In the genomic region with DNA sequence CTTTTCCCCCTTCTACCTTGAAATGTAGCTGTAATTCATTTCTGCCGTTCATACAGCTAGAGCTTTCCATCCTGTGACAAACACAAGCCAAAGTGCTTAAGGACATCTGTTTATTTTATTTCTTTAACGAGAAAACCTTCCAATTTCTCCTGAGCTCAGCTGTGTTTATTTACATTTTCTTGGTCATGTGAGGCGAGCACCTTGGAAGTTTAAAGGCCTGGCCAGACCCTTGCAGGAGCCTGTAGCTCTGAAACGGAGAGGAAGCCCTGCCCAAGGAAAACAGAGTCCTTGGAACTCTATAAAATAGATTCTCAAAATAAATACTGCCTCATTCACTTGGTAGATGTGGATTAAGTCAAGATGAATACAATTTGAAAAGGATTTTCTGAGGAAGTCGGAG, we compare ENCODE assay signal across 20 cellular contexts.
DNase-seq lines count a peak whose midpoint lies in the region; ATAC-seq and TF ChIP-seq lines count a peak whose summit lies in the region.
"Had no signal": no experiment of that assay in that cellular context is flagged by ENCODE, and none has a peak within 500 bp of the region (broad histone marks: within the 10 kb centered on the region; RNA-seq: fewer than 3 reads in every experiment).

No MANE protein-coding gene starts in this region.

- H3K4me2 ChIP-seq in neural progenitor cell (peak overlapping the region; percentile 71), osteoblast (ENCODE audit: insufficient read depth, low read length) (no peak overlapping the region)

- H3K36me3 ChIP-seq in neural progenitor cell (no peaks in the 10 kb centered on the region), osteoblast (ENCODE audit: insufficient read depth, low read length) (no peaks in the 10 kb centered on the region)
- H3K36me3 ChIP-seq: BLaER1 treated with 17β-estradiol and CSF1 and Interleukin-3, amounts not matched to agents 10 nM and 100 nM had no signal

- H3K36me3 Mint-ChIP-seq in WTC11, result peaks cover 3% of the 10 kb centered on the region
- H3K36me3 Mint-ChIP-seq in neural progenitor cell, result no peaks in the 10 kb centered on the region
- H3K36me3 Mint-ChIP-seq in type B pancreatic cell, result no peaks in the 10 kb centered on the region

- H4K20me1 ChIP-seq in neural progenitor cell (ENCODE audit: low read depth), result peaks cover 5% of the 10 kb centered on the region
- H4K20me1 ChIP-seq in osteoblast (ENCODE audit: insufficient read depth, low read length), result no peaks in the 10 kb centered on the region
- H4K20me1 ChIP-seq: BLaER1 treated with 17β-estradiol and CSF1 and Interleukin-3, amounts not matched to agents 10 nM and 100 nM had no signal

- H3K4me1 ChIP-seq in neural progenitor cell (peaks cover 25% of the 10 kb centered on the region), osteoblast (ENCODE audit: insufficient read depth, low read length) (peaks cover 15% of the 10 kb centered on the region)

- DNase-seq in WTC11 (ENCODE audit: low spot score) (no peak), coronary artery (ENCODE audit: low spot score) (no peak), neural progenitor cell (ENCODE audit: low spot score) (no peak), type B pancreatic cell (ENCODE audit: extremely low spot score, unreplicated experiment) (no peak), NCI-H748 treated with DMSO at 0.1 percent for 48 hours (lab: John Stamatoyannopoulos, UW) (no peak), NCI-H146 treated with DMSO at 0.1 percent for 48 hours (lab: John Stamatoyannopoulos, UW; ENCODE audit: unreplicated experiment) (no peak), osteoblast (ENCODE audit: insufficient read length, low spot score, missing footprints) (no peak)
- DNase-seq: activated CD4-positive, CD25-positive, alpha-beta regulatory T cell treated with anti-CD3 and anti-CD28 coated beads, Interleukin-2, amount 50 U/mL, for 72 hours; activated effector memory CD4-positive, alpha-beta T cell treated with anti-CD3 and anti-CD28 coated beads, Interleukin-2, amount 50 U/mL, for 16 hours; anterior cingulate cortex; DMS 273 treated with DMSO at 0.1 percent for 48 hours; H7; left ventricle myocardium superior; NCI-H1694 treated with DMSO at 0.1 percent for 48 hours; NCI-H510A treated with DMSO at 0.1 percent for 48 hours; posterior cingulate gyrus; SIG-M5 had no signal

- peak overlapping the region; percentile 9 to 63 for H3K27ac ChIP-seq in coronary artery
- peak overlapping the region; percentile 25 for H3K27ac ChIP-seq in neural progenitor cell
- no peak overlapping the region for H3K27ac ChIP-seq in osteoblast (ENCODE audit: low read depth, low read length)

- no peak overlapping the region for H3K4me3 Mint-ChIP-seq in WTC11
- no peak overlapping the region for H3K4me3 Mint-ChIP-seq in neural progenitor cell
- peak overlapping the region; percentile 20 for H3K4me3 Mint-ChIP-seq in type B pancreatic cell
- H3K4me3 Mint-ChIP-seq: T-helper 2 cell treated with Interferon-gamma antibody and Interleukin-4, amounts not matched to agents 5 μg/mL and 100 μg/mL, for 36 hours had no signal

- peaks cover 31% of the 10 kb centered on the region for H3F3A ChIP-seq in neural progenitor cell (ENCODE audit: low read depth)

- H3K4me3 ChIP-seq in coronary artery, result no peak overlapping the region
- H3K4me3 ChIP-seq in neural progenitor cell, result peak overlapping the region; percentile 10
- no peak overlapping the region for H3K4me3 ChIP-seq in osteoblast (ENCODE audit: insufficient read depth, low read length)
- H3K4me3 ChIP-seq: BLaER1 treated with 17β-estradiol and CSF1 and Interleukin-3, amounts not matched to agents 10 nM and 100 nM had no signal

- H3K27me3 Mint-ChIP-seq in WTC11 (ENCODE audit: low read depth), result no peaks in the 10 kb centered on the region; the same call in 1 of the 2 replicates
- H3K27me3 Mint-ChIP-seq in neural progenitor cell (ENCODE audit: insufficient read depth, low read depth), result peaks cover 3% of the 10 kb centered on the region
- no peaks in the 10 kb centered on the region for H3K27me3 Mint-ChIP-seq in type B pancreatic cell

- H3K9ac ChIP-seq in neural progenitor cell, result no peak overlapping the region

- H3K79me2 ChIP-seq in neural progenitor cell (ENCODE audit: low read depth) (no peaks in the 10 kb centered on the region), osteoblast (ENCODE audit: insufficient read depth, low read length) (no peaks in the 10 kb centered on the region)

- H3K4me1 Mint-ChIP-seq in WTC11, result peaks cover 27% of the 10 kb centered on the region
- H3K4me1 Mint-ChIP-seq in neural progenitor cell, result peaks cover 26% of the 10 kb centered on the region
- H3K4me1 Mint-ChIP-seq in type B pancreatic cell (ENCODE audit: unreplicated experiment), result peaks cover 16% of the 10 kb centered on the region

- no peak for TF ChIP-seq CTCF in WTC11 (IDR thresholded peaks at IDR 0.05)
- TF ChIP-seq CTCF in coronary artery (IDR thresholded peaks at IDR 0.05), result no peak
- no peak for TF ChIP-seq CTCF in neural progenitor cell (IDR thresholded peaks at IDR 0.05)
- TF ChIP-seq CTCF in type B pancreatic cell (conservative IDR thresholded peaks at IDR 0.05), result no peak
- no peak for TF ChIP-seq CTCF in osteoblast (IDR thresholded peaks at IDR 0.05; ENCODE audit: extremely low read depth, low read depth, low read length)

- H3K27ac Mint-ChIP-seq in WTC11 (no peak overlapping the region), neural progenitor cell (peak overlapping the region; percentile 19), type B pancreatic cell (peak overlapping the region; percentile 57)
- H3K27ac Mint-ChIP-seq: T-helper 2 cell treated with Interferon-gamma antibody and Interleukin-4, amounts not matched to agents 5 μg/mL and 100 μg/mL, for 36 hours had no signal

- H3K9me3 ChIP-seq in neural progenitor cell (ENCODE audit: low read depth) (no peaks in the 10 kb centered on the region), osteoblast (ENCODE audit: low read depth, low read length) (no peaks in the 10 kb centered on the region)
- H3K9me3 ChIP-seq: BLaER1 treated with 17β-estradiol and CSF1 and Interleukin-3, amounts not matched to agents 10 nM and 100 nM had no signal

- H2AFZ ChIP-seq in neural progenitor cell (replicated peaks) (peak overlapping the region; percentile 1), osteoblast (ENCODE audit: low read length) (no peak overlapping the region)

- CTCF ChIA-PET in WTC11 (lab: Charles Lee), result no interaction called here

- H3K9me3 Mint-ChIP-seq in WTC11 (peaks cover 15% of the 10 kb centered on the region), neural progenitor cell (no peaks in the 10 kb centered on the region), type B pancreatic cell (no peaks in the 10 kb centered on the region)
- H3K9me3 Mint-ChIP-seq: T-helper 2 cell treated with Interferon-gamma antibody and Interleukin-4, amounts not matched to agents 5 μg/mL and 100 μg/mL, for 36 hours had no signal

- no peak for ATAC-seq in WTC11
- ATAC-seq: esophagus mucosa had no signal

- no peaks in the 10 kb centered on the region for H3K27me3 ChIP-seq in neural progenitor cell
- no peaks in the 10 kb centered on the region for H3K27me3 ChIP-seq in osteoblast (ENCODE audit: insufficient read depth, low read length)
- H3K27me3 ChIP-seq: BLaER1 treated with 17β-estradiol and CSF1 and Interleukin-3, amounts not matched to agents 10 nM and 100 nM had no signal

- POLR2A ChIA-PET in WTC11 (lab: Charles Lee), result interaction anchor here (0.8 kb wide), 1 partner anchor 18 kb away, joined by 14 read pairs; no protein-coding TSS in a partner anchor

TF ChIP-seq in WTC11, 78 proteins besides CTCF, POLR2A, EP300 and RAD21 (continues in another document):
- TF ChIP-seq, protein P1, sequence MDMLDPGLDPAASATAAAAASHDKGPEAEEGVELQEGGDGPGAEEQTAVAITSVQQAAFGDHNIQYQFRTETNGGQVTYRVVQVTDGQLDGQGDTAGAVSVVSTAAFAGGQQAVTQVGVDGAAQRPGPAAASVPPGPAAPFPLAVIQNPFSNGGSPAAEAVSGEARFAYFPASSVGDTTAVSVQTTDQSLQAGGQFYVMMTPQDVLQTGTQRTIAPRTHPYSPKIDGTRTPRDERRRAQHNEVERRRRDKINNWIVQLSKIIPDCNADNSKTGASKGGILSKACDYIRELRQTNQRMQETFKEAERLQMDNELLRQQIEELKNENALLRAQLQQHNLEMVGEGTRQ (CRISPR knock-in tag; IDR thresholded peaks at IDR 0.05), result 0 out of 2 replicates have a peak, but pooled peaks have one; percentile 21
- TF ChIP-seq, protein P2, sequence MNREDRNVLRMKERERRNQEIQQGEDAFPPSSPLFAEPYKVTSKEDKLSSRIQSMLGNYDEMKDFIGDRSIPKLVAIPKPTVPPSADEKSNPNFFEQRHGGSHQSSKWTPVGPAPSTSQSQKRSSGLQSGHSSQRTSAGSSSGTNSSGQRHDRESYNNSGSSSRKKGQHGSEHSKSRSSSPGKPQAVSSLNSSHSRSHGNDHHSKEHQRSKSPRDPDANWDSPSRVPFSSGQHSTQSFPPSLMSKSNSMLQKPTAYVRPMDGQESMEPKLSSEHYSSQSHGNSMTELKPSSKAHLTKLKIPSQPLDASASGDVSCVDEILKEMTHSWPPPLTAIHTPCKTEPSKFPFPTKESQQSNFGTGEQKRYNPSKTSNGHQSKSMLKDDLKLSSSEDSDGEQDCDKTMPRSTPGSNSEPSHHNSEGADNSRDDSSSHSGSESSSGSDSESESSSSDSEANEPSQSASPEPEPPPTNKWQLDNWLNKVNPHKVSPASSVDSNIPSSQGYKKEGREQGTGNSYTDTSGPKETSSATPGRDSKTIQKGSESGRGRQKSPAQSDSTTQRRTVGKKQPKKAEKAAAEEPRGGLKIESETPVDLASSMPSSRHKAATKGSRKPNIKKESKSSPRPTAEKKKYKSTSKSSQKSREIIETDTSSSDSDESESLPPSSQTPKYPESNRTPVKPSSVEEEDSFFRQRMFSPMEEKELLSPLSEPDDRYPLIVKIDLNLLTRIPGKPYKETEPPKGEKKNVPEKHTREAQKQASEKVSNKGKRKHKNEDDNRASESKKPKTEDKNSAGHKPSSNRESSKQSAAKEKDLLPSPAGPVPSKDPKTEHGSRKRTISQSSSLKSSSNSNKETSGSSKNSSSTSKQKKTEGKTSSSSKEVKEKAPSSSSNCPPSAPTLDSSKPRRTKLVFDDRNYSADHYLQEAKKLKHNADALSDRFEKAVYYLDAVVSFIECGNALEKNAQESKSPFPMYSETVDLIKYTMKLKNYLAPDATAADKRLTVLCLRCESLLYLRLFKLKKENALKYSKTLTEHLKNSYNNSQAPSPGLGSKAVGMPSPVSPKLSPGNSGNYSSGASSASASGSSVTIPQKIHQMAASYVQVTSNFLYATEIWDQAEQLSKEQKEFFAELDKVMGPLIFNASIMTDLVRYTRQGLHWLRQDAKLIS (CRISPR knock-in tag; IDR thresholded peaks at IDR 0.05; ENCODE audit: borderline replicate concordance), result no peak
- TF ChIP-seq OVOL2 (CRISPR knock-in tag; IDR thresholded peaks at IDR 0.05; ENCODE audit: borderline replicate concordance) (no peak), ZNF423 (CRISPR knock-in tag; IDR thresholded peaks at IDR 0.05) (no peak), NR3C1 (CRISPR knock-in tag; conservative IDR thresholded peaks at IDR 0.05; ENCODE audit: low read depth) (no peak)
